ENCODE assay signal across 10 cellular contexts in the genomic region with DNA sequence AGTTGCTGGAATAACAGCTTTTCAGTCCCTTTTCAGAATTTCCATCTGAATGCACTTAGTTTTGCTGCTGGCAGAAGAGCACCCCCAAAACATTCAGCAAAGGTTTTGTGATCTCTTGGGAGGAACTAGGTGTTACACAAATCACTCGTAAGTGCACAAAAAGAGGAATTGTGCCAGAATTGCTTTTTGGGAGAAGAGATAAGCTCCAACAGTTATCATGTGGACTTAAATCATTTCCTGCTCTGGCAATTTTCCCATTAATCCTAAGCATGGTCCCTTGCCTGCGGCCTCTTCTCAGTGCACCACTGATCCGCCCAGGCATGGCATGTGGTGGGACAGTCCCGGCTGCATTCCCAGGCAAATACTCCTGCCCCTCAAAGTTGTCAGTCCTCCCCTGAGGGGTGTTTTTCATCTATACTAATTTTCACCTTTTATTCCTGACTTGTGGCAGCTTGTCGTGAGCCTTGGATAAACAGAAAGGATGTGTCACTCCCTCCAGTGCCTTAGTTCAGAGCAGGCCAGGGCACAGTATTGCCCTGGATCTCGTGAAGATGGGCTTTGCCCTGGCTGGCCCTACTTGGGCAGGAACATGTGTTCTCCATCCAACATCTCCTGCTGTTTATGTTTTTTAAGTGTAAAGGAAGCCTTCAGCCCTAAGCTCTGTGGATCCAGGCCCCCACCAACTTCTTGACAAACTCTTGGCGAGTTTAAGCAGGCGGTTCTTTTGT. TPM values are rescaled to one million over a fixed set of nuclear protein-coding genes. Genes with fewer than 3 reads are reported as not detected.
DNase-seq lines count a peak whose midpoint lies in the region; ATAC-seq, FAIRE-seq and TF ChIP-seq lines count a peak whose summit lies in the region.
"Had no signal": no experiment of that assay in that cellular context is flagged by ENCODE, and none has a peak within 500 bp of the region (broad histone marks: within the 10 kb centered on the region; RNA-seq: fewer than 3 reads in every experiment).

No MANE protein-coding gene starts in this region.

- no peaks in the 10 kb centered on the region for H3K36me3 ChIP-seq in HUES48 (ENCODE audit: control insufficient read depth, insufficient read depth, low read length)
- H3K36me3 ChIP-seq in HepG2 (replicated peaks in 1 of 2; ENCODE audit: control insufficient read depth in 1 of 2, insufficient read depth in 2 of 2, low read length in 2 of 2): peaks cover 12 to 43% of the 10 kb centered on the region in 2 experiments
- no peaks in the 10 kb centered on the region for H3K36me3 ChIP-seq in tibial nerve

- peaks cover 84% of the 10 kb centered on the region for H3K4me1 Mint-ChIP-seq in chondrocyte (ENCODE audit: low read depth)
- H3K4me1 Mint-ChIP-seq: naive B cell had no signal

- TF ChIP-seq CTCF in chondrocyte (IDR thresholded peaks at IDR 0.05) (no peak), HepG2 (CRISPR knock-in tag; IDR thresholded peaks at IDR 0.05) (no peak), tibial nerve (IDR thresholded peaks at IDR 0.05) (no peak)

- POLR2A ChIA-PET in HepG2 (lab: Yijun Ruan, JAX): interaction anchor here (0.8 to 1.1 kb wide), 2 partner anchors 9 to 19 kb away, joined by 3 to 4 read pairs; no protein-coding TSS in a partner anchor

- H3K27ac Mint-ChIP-seq in chondrocyte (ENCODE audit: unreplicated experiment): peak overlapping the region; percentile 75

- 93% methylated on average over 8 of the region's 8 CpGs for WGBS in HepG2 (ENCODE audit: low lambda C conversion rate)
- WGBS in tibial nerve, 2 donors: 25 to 30% methylated on average over 8 of the region's 8 CpGs

- no TSS peak for BruUV-seq in HepG2 (replicated peaks; lab: Mats Ljungman, UMichigan)

- H3K9me3 Mint-ChIP-seq in chondrocyte (ENCODE audit: low read depth): no peaks in the 10 kb centered on the region
- H3K9me3 Mint-ChIP-seq: naive B cell had no signal

- FAIRE-seq in HepG2 (lab: Jason Lieb, UNC): no peak

- no peak overlapping the region for H3K4me2 ChIP-seq in HepG2 (ENCODE audit: low read depth, low read length)

- peaks cover 32% of the 10 kb centered on the region for H3K79me2 ChIP-seq in HepG2 (ENCODE audit: insufficient read depth, low read length)

- CTCF ChIA-PET in HepG2 (lab: Yijun Ruan, JAX; ENCODE audit: low intra/inter-chr PET ratio, low total read pairs): no interaction called here

- in situ Hi-C loops in HepG2 (cut with HindIII; ENCODE audit: extremely low pct_ligation_motif_present, low pct_unique_long_range_greater_than_20kb): no loop called here

- H3K27me3 ChIP-seq in HUES48 (ENCODE audit: control insufficient read depth, insufficient read depth, low read length) (no peaks in the 10 kb centered on the region), HepG2 (ENCODE audit: control insufficient read depth in 1 of 2, insufficient read depth in 2 of 2, low read length in 2 of 2) (no peaks in the 10 kb centered on the region), tibial nerve (no peaks in the 10 kb centered on the region)

- intact Hi-C loops in HepG2 (cut with micrococcal nuclease; ENCODE audit: unreplicated experiment): no loop called here

- TF ChIP-seq POLR2A in HepG2 (IDR thresholded peaks at IDR 0.05; ENCODE audit: insufficient read depth in 1 of 2, low read depth in 2 of 2, low read length in 2 of 2): no peak
- TF ChIP-seq POLR2A in tibial nerve (IDR thresholded peaks at IDR 0.05): no peak

- H3K27me3 Mint-ChIP-seq in chondrocyte (ENCODE audit: low read depth): no peaks in the 10 kb centered on the region
- H3K27me3 Mint-ChIP-seq: naive B cell had no signal

- H3K4me3 ChIP-seq in HUES48 (ENCODE audit: low read depth, low read length): no peak overlapping the region
- H3K4me3 ChIP-seq in HepG2 (replicated peaks in 1 of 3; ENCODE audit: insufficient read depth in 1 of 3, low read depth in 2 of 3, low read length in 3 of 3): no peak overlapping the region
- H3K4me3 ChIP-seq in tibial nerve: no peak overlapping the region

- DNase-seq in chondrocyte (ENCODE audit: low spot score) (no peak), HepG2 (ENCODE audit: low spot score) (no peak), tibial nerve (ENCODE audit: low spot score in 2 of 2) (no peak), NCI-H345 (lab: John Stamatoyannopoulos, UW) (no peak), hippocampal formation (lab: John Stamatoyannopoulos, UW) (no peak), DMS79 (lab: John Stamatoyannopoulos, UW) (no peak)
- DNase-seq: naive B cell, NCI-H146 had no signal

- H3K27ac ChIP-seq in HUES48 (ENCODE audit: low read depth, low read length) (peak overlapping the region; percentile 59), HepG2 (ENCODE audit: extremely low read length, insufficient read depth, low read length) (no peak overlapping the region), tibial nerve (peak overlapping the region; percentile 3 to 85 (median 50))

- H3K36me3 Mint-ChIP-seq in chondrocyte (ENCODE audit: low read depth): no peaks in the 10 kb centered on the region
- H3K36me3 Mint-ChIP-seq: naive B cell had no signal

- ATAC-seq in HepG2 (no peak; the same call in 2 of the 3 replicates), HG02759 (IDR thresholded peaks at IDR 0.05; ENCODE audit: unreplicated experiment) (no peak)

- no peaks in the 10 kb centered on the region for H4K20me1 ChIP-seq in HepG2 (ENCODE audit: insufficient read depth, low read length)

- H3K4me3 Mint-ChIP-seq in chondrocyte (ENCODE audit: unreplicated experiment): no peak overlapping the region
- H3K4me3 Mint-ChIP-seq: naive B cell had no signal

- no peak for TF ChIP-seq EP300 in HepG2 (IDR thresholded peaks at IDR 0.05; ENCODE audit: low read depth in 2 of 2, low read length in 2 of 2)
- no peak for TF ChIP-seq EP300 in HepG2 (CRISPR knock-in tag; IDR thresholded peaks at IDR 0.05; ENCODE audit: borderline replicate concordance)
- no peak for TF ChIP-seq EP300 in tibial nerve (IDR thresholded peaks at IDR 0.05)

- H3K9me3 ChIP-seq in HUES48 (ENCODE audit: control insufficient read depth, insufficient read depth, low read length): no peaks in the 10 kb centered on the region
- H3K9me3 ChIP-seq in HepG2 (ENCODE audit: low read length): no peaks in the 10 kb centered on the region
- H3K9me3 ChIP-seq in tibial nerve: no peaks in the 10 kb centered on the region

- no peak overlapping the region for H2AFZ ChIP-seq in HepG2 (ENCODE audit: low read length)

- H3K9ac ChIP-seq in HUES48 (ENCODE audit: low read depth, low read length) (no peak overlapping the region), HepG2 (ENCODE audit: insufficient read depth, low read depth, low read length) (no peak overlapping the region)

- H3K4me1 ChIP-seq in HUES48 (ENCODE audit: control insufficient read depth, insufficient read depth, low read length) (peaks cover 10% of the 10 kb centered on the region), HepG2 (ENCODE audit: insufficient read depth, low read length) (peaks cover 44% of the 10 kb centered on the region), tibial nerve (peaks cover 0 to 83% (median 46%) of the 10 kb centered on the region in 4 donors)

- no peak for TF ChIP-seq RAD21 in HepG2 (CRISPR knock-in tag; IDR thresholded peaks at IDR 0.05)

RNA-seq across cellular contexts. Expression of a gene that starts 44.6 kb away (rescaled TPM):
- 1.7 to 2.6 TPM (median 1.7 TPM) in 3 replicates for total RNA-seq in chondrocyte
- 3.2 and 4.0 TPM in 2 replicates for total RNA-seq in HepG2 (2016; rRNA removed; fragmentation: Illumina TruSeq; extraction: Trizol)
- 4.3 and 5.3 TPM in 2 replicates for total RNA-seq in HepG2 (2016; cell fraction: cytosol; rRNA removed; fragmentation: Illumina TruSeq; extraction: Trizol; ENCODE audit: low read depth)
- total RNA-seq in HepG2 (2016; cell fraction: insoluble cytoplasmic fraction; rRNA removed; fragmentation: Illumina TruSeq; extraction: Trizol): 2.3 and 4.1 TPM in 2 replicates
- 3.3 and 5.4 TPM in 2 replicates for total RNA-seq in HepG2 (2016; cell fraction: membrane; rRNA removed; fragmentation: Illumina TruSeq; extraction: Trizol)
- 2.0 and 2.1 TPM in 2 replicates for total RNA-seq in HepG2 (2016; cell fraction: nucleus; rRNA removed; fragmentation: Illumina TruSeq; extraction: Trizol)
- 5.3 and 7.5 TPM in 2 replicates for polyA plus RNA-seq in HepG2 (2011; rRNA removed)
- polyA plus RNA-seq in HepG2 (2011; cell fraction: cytosol; rRNA removed): 5.6 and 9.0 TPM in 2 replicates
- polyA plus RNA-seq in HepG2 (2011; cell fraction: nucleus; rRNA removed): 8.6 and 9.9 TPM in 2 replicates
- polyA plus RNA-seq in HepG2 (2012): 2.1 and 2.6 TPM in 2 replicates
- 4.2 and 6.5 TPM in 2 replicates for polyA plus RNA-seq in HepG2 (2016; cell fraction: cytosol; fragmentation: Illumina TruSeq; extraction: Trizol; ENCODE audit: low read depth)
- polyA plus RNA-seq in HepG2 (2016; cell fraction: insoluble cytoplasmic fraction; fragmentation: Illumina TruSeq; extraction: Trizol; ENCODE audit: low read depth): 2.0 and 2.3 TPM in 2 replicates
- 3.5 and 5.1 TPM in 2 replicates for polyA plus RNA-seq in HepG2 (2016; cell fraction: membrane; fragmentation: Illumina TruSeq; extraction: Trizol; ENCODE audit: low read depth)
- polyA plus RNA-seq in HepG2 (2016; cell fraction: nucleus; fragmentation: Illumina TruSeq; extraction: Trizol; ENCODE audit: insufficient read depth, low read depth): 2.0 and 2.9 TPM in 2 replicates
- polyA minus RNA-seq in HepG2 (2011; rRNA and poly(A)+ RNA removed; ENCODE audit: low replicate concordance): 1.2 and 3.8 TPM in 2 replicates
- 0.89 TPM in 1 of 2 replicates, not detected in the other for polyA minus RNA-seq in HepG2 (2011; cell fraction: cytosol; rRNA and poly(A)+ RNA removed)
- 6.2 and 7.3 TPM in 2 replicates for polyA minus RNA-seq in HepG2 (2011; cell fraction: nucleus; rRNA and poly(A)+ RNA removed)
- total RNA-seq in tibial nerve: 10 to 100 TPM; 13.6 to 16.5 (median 15.3) TPM
